In the genomic region with DNA sequence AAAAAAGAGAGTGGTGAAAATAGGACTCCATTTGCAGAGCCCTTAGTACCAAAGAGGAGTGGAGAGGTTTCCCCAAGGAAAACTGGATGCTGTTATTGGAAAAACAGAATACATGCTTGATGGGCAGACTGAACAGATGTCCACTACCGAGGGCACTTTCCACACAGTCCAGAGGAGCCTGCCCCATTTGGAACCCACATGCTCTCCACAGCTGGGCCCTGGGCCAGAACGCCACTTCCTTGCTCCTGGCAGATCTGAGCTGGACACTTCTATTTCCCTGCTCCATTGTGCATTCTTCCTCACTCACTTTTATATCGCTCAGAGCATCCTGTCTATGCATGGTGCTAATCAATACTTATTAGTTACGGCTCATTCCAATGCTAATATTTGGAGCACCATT, we compare ENCODE assay signal across 21 cellular contexts.
DNase-seq lines count a peak whose midpoint lies in the region; ATAC-seq lines count a peak whose summit lies in the region.
"Had no signal": no experiment of that assay in that cellular context is flagged by ENCODE, and none has a peak within 500 bp of the region (broad histone marks: within the 10 kb centered on the region; RNA-seq: fewer than 3 reads in every experiment).

No MANE protein-coding gene starts in this region.

- H3K4me3 ChIP-seq in CD8-positive, alpha-beta memory T cell (ENCODE audit: low read length) = no peak overlapping the region
- H3K4me3 ChIP-seq: BLaER1 treated with 17β-estradiol and CSF1 and Interleukin-3, amounts not matched to agents 10 nM and 100 nM; GM23338 had no signal

- DNase-seq in DMS79 (lab: John Stamatoyannopoulos, UW) (peak; percentile 17), DMS79 treated with DMSO at 0.1 percent for 48 hours (lab: John Stamatoyannopoulos, UW) (no peak), NCI-H1092 (lab: John Stamatoyannopoulos, UW) (peak; percentile 31), NCI-H524 treated with DMSO at 0.1 percent for 48 hours (lab: John Stamatoyannopoulos, UW) (peak; percentile 38), head of caudate nucleus (peak in 28 of 42 donors; percentile 7 to 57 (median 26))
- no peak for DNase-seq in CD8-positive, alpha-beta memory T cell
- no peak for DNase-seq in activated effector memory CD4-positive, alpha-beta T cell treated with Interleukin-2 at 50 U/mL for 16 hours
- DNase-seq: BE2C; Calu3; CD4-positive, alpha-beta T cell; COR-L47; DMS53; EL; GF-D8; H9 had no signal

- H3K4me1 ChIP-seq in CD8-positive, alpha-beta memory T cell (ENCODE audit: insufficient read depth, low read length) = peaks cover 7% of the 10 kb centered on the region
- H3K4me1 ChIP-seq: BE2C; BLaER1 treated with 17β-estradiol and CSF1 and Interleukin-3, amounts not matched to agents 10 nM and 100 nM had no signal

- intact Hi-C loops in head of caudate nucleus (cut with DNase I) = no loop called here

- no peaks in the 10 kb centered on the region for H3K36me3 ChIP-seq in CD8-positive, alpha-beta memory T cell (ENCODE audit: insufficient read depth, low read length)
- H3K36me3 ChIP-seq: BE2C; BLaER1 treated with 17β-estradiol and CSF1 and Interleukin-3, amounts not matched to agents 10 nM and 100 nM had no signal

- POLR2A ChIA-PET in CD8-positive, alpha-beta memory T cell (lab: Charles Lee) = no interaction called here

- H3K4me1 Mint-ChIP-seq in CD8-positive, alpha-beta memory T cell = peaks cover 9 to 19% (median 11%) of the 10 kb centered on the region in 3 donors
- H3K4me1 Mint-ChIP-seq: CD14-positive monocyte, GM23338 had no signal

- CTCF ChIA-PET in CD8-positive, alpha-beta memory T cell (lab: Charles Lee) = no interaction called here

- no peak overlapping the region for H3K27ac ChIP-seq in CD8-positive, alpha-beta memory T cell (ENCODE audit: low read depth, low read length)
- H3K27ac ChIP-seq: 22Rv1; BLaER1 treated with 17β-estradiol and CSF1 and Interleukin-3, amounts not matched to agents 10 nM and 100 nM had no signal

- no peaks in the 10 kb centered on the region for H3K9me3 ChIP-seq in CD8-positive, alpha-beta memory T cell (ENCODE audit: low read length)
- H3K9me3 ChIP-seq: BE2C had no signal

- H3K27me3 ChIP-seq in CD8-positive, alpha-beta memory T cell (ENCODE audit: insufficient read depth, low read length, poor library complexity, severe bottlenecking) = no peaks in the 10 kb centered on the region
- H3K27me3 ChIP-seq: BE2C; BLaER1 treated with 17β-estradiol and CSF1 and Interleukin-3, amounts not matched to agents 10 nM and 100 nM had no signal

- no peaks in the 10 kb centered on the region for H3K27me3 Mint-ChIP-seq in CD8-positive, alpha-beta memory T cell
- H3K27me3 Mint-ChIP-seq: CD4-positive, alpha-beta T cell had no signal

- H3K27ac Mint-ChIP-seq in CD8-positive, alpha-beta memory T cell = no peak overlapping the region
- H3K27ac Mint-ChIP-seq: CD14-positive monocyte; CD4-positive, alpha-beta T cell; GM23338 had no signal

- no peak for ATAC-seq in HG02610 (IDR thresholded peaks at IDR 0.05; ENCODE audit: unreplicated experiment)
- ATAC-seq: GM23338, HCT116 had no signal

- H3K36me3 Mint-ChIP-seq in CD8-positive, alpha-beta memory T cell = no peaks in the 10 kb centered on the region
- H3K36me3 Mint-ChIP-seq: CD14-positive monocyte had no signal

- H3K9me3 Mint-ChIP-seq in CD8-positive, alpha-beta memory T cell = peaks cover 0 to 1% (median 0%) of the 10 kb centered on the region in 5 donors

- H3K4me3 Mint-ChIP-seq in CD8-positive, alpha-beta memory T cell = no peak overlapping the region
- H3K4me3 Mint-ChIP-seq: CD14-positive monocyte; CD4-positive, alpha-beta T cell; GM23338; H9 had no signal

Comparison
In these comparisons a context has a peak if more than half of its experiments do, and no peak if none do; other contexts are left out.
1. DNase-seq: peak in DMS79 (single experiment), NCI-H1092 (single experiment), NCI-H524 treated with DMSO at 0.1 percent for 48 hours (single experiment) and head of caudate nucleus (28 of 42); none in DMS79 treated with DMSO at 0.1 percent for 48 hours (single experiment), CD8-positive, alpha-beta memory T cell (0 of 5) and activated effector memory CD4-positive, alpha-beta T cell treated with Interleukin-2 at 50 U/mL for 16 hours (single experiment).